15 cellular contexts compared by ENCODE assay signal in the genomic region with DNA sequence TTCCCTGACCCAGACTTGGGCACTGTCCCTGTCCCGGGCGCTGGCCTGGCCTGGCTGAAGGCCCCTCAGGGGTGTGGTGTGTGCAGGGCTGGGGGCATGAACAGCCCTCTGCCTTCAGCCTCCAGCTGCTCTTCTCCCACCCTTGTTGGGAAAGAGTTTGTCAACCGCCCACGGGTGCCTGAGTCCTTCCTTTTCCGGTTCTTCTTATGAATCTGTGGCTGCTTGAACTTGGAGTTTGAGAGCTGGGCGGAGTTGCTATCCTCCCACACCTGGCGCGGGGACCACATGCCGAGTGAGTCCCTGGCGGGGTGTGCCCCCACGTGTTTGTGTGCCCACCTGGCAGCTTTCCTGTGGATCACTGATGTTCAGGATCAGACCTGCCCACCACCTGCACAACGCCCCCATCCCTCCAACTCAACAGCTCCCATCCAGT. TPM values are rescaled to one million over a fixed set of nuclear protein-coding genes. Genes with fewer than 3 reads are reported as not detected.
DNase-seq lines count a peak whose midpoint lies in the region; ATAC-seq and TF ChIP-seq lines count a peak whose summit lies in the region.
"Had no signal": no experiment of that assay in that cellular context is flagged by ENCODE, and none has a peak within 500 bp of the region (broad histone marks: within the 10 kb centered on the region; RNA-seq: fewer than 3 reads in every experiment).

No MANE protein-coding gene starts in this region.

- H3K4me3 Mint-ChIP-seq in glutamatergic neuron (ENCODE audit: unreplicated experiment) (no peak overlapping the region), type B pancreatic cell (no peak overlapping the region)
- H3K4me3 Mint-ChIP-seq: stimulated activated naive CD8-positive, alpha-beta T cell treated with anti-CD3 and anti-CD28 coated beads, Interleukin-15, Interleukin-2, amounts not matched to agents 100 ng/mL and 50 ng/mL, for 24 hours had no signal

- H3K4me3 ChIP-seq in heart left ventricle = no peak overlapping the region

- peak in 3 of 4 donors; percentile 26 to 56 (median 39) for ATAC-seq in heart left ventricle
- ATAC-seq in Right ventricle myocardium superior (ENCODE audit: poor library complexity) = no peak
- no peak for ATAC-seq in HG03378 (IDR thresholded peaks at IDR 0.05; ENCODE audit: unreplicated experiment)

- TF ChIP-seq CTCF in heart left ventricle (IDR thresholded peaks at IDR 0.05) (no peak), glutamatergic neuron (IDR thresholded peaks at IDR 0.05; ENCODE audit: partially characterized antibody, unreplicated experiment) (no peak), type B pancreatic cell (conservative IDR thresholded peaks at IDR 0.05) (no peak)

- H3K27me3 Mint-ChIP-seq in glutamatergic neuron (ENCODE audit: unreplicated experiment) = peaks cover 11% of the 10 kb centered on the region
- H3K27me3 Mint-ChIP-seq in type B pancreatic cell = peaks cover 4% of the 10 kb centered on the region
- H3K27me3 Mint-ChIP-seq: stimulated activated naive CD8-positive, alpha-beta T cell treated with anti-CD3 and anti-CD28 coated beads, Interleukin-15, Interleukin-2, amounts not matched to agents 100 ng/mL and 50 ng/mL, for 24 hours had no signal

- H3K36me3 Mint-ChIP-seq in glutamatergic neuron (ENCODE audit: unreplicated experiment) (no peaks in the 10 kb centered on the region), type B pancreatic cell (no peaks in the 10 kb centered on the region)

- peak overlapping the region in 1 of 12 donors; percentile 49 for H3K27ac ChIP-seq in heart left ventricle

- H3K36me3 ChIP-seq in heart left ventricle = no peaks in the 10 kb centered on the region

- no peak for DNase-seq in heart left ventricle
- no peak for DNase-seq in Right ventricle myocardium superior
- DNase-seq in NCI-H2171 treated with DMSO at 0.1 percent for 48 hours (lab: John Stamatoyannopoulos, UW) = peak; percentile 96
- no peak for DNase-seq in glutamatergic neuron
- DNase-seq in type B pancreatic cell (ENCODE audit: extremely low spot score, unreplicated experiment) = no peak
- no peak for DNase-seq in stimulated activated CD4-positive, alpha-beta T cell treated with anti-CD3 and anti-CD28 coated beads, Interleukin-2, amount 100 ng/mL, for 48 hours
- DNase-seq in kidney glomerular epithelial cell (lab: John Stamatoyannopoulos, UW) = no peak
- DNase-seq: activated CD4-positive, CD25-positive, alpha-beta regulatory T cell treated with anti-CD3 and anti-CD28 coated beads, Interleukin-2, amount 50 U/mL, for 72 hours; DMS53; effector CD4-positive, alpha-beta T cell; NCI-H1048; NK-92 treated with Interleukin-12 subunit alpha and Interleukin-12 subunit beta, amount 100 ng/mL, for 24 hours had no signal

- intact Hi-C loops in heart left ventricle (cut with DNase I) = loop anchor here in 2 of 10 donors (1.0 to 10.0 kb wide), 2 partner anchors 41 to 104 kb away; no protein-coding TSS in a partner anchor
- intact Hi-C loops in Right ventricle myocardium superior (cut with DNase I) = no loop called here

- peaks cover 0 to 8% (median 0%) of the 10 kb centered on the region in 9 donors for H3K27me3 ChIP-seq in heart left ventricle

- H3K9me3 ChIP-seq in heart left ventricle = no peaks in the 10 kb centered on the region

- no peak for TF ChIP-seq POLR2A in heart left ventricle (IDR thresholded peaks at IDR 0.05)

- WGBS in heart left ventricle, 4 donors = 68 to 71% (median 70%) methylated on average over 6 to 12 of the region's 12 CpGs

- peak overlapping the region; percentile 9 for H3K27ac Mint-ChIP-seq in glutamatergic neuron (ENCODE audit: unreplicated experiment)
- peak overlapping the region; percentile 43 for H3K27ac Mint-ChIP-seq in type B pancreatic cell

- peaks cover 0 to 18% (median 0%) of the 10 kb centered on the region in 12 donors for H3K4me1 ChIP-seq in heart left ventricle

- H3K9me3 Mint-ChIP-seq in glutamatergic neuron (ENCODE audit: unreplicated experiment) (peaks cover 4% of the 10 kb centered on the region), type B pancreatic cell (no peaks in the 10 kb centered on the region)
- H3K9me3 Mint-ChIP-seq: stimulated activated naive CD8-positive, alpha-beta T cell treated with anti-CD3 and anti-CD28 coated beads, Interleukin-15, Interleukin-2, amounts not matched to agents 100 ng/mL and 50 ng/mL, for 24 hours had no signal

- H3K4me1 Mint-ChIP-seq in glutamatergic neuron (ENCODE audit: low read depth, unreplicated experiment) = peaks cover 18% of the 10 kb centered on the region
- H3K4me1 Mint-ChIP-seq in type B pancreatic cell (ENCODE audit: unreplicated experiment) = peaks cover 22% of the 10 kb centered on the region

RNA-seq across cellular contexts. Expression of gene NFAM1, which starts 13.4 kb away (rescaled TPM):
- total RNA-seq in heart left ventricle = 10 to 100 TPM in 1 of 9 donors, 1 to 10 TPM in 6, under 1 TPM in 2; 0.33 to 13.5 (median 1.3) TPM
- under 1 TPM; 0.42 to 0.69 TPM for polyA plus RNA-seq in heart left ventricle
- total RNA-seq in Right ventricle myocardium superior = 1.9 TPM
- total RNA-seq in glutamatergic neuron (ENCODE audit: unreplicated experiment) = 0.91 TPM
- 0.21 and 0.53 TPM in 2 replicates for total RNA-seq in type B pancreatic cell (ENCODE audit: low replicate concordance)
- total RNA-seq: fibroblast of villous mesenchyme had no signal

Comparison
In these comparisons a context has a peak if more than half of its experiments do, and no peak if none do; other contexts are left out.
1. ATAC-seq: peak in heart left ventricle (3 of 4); none in Right ventricle myocardium superior (single experiment) and HG03378 (single experiment).